Comparison of ENCODE assay signal across 1 cellular context in the genomic region with DNA sequence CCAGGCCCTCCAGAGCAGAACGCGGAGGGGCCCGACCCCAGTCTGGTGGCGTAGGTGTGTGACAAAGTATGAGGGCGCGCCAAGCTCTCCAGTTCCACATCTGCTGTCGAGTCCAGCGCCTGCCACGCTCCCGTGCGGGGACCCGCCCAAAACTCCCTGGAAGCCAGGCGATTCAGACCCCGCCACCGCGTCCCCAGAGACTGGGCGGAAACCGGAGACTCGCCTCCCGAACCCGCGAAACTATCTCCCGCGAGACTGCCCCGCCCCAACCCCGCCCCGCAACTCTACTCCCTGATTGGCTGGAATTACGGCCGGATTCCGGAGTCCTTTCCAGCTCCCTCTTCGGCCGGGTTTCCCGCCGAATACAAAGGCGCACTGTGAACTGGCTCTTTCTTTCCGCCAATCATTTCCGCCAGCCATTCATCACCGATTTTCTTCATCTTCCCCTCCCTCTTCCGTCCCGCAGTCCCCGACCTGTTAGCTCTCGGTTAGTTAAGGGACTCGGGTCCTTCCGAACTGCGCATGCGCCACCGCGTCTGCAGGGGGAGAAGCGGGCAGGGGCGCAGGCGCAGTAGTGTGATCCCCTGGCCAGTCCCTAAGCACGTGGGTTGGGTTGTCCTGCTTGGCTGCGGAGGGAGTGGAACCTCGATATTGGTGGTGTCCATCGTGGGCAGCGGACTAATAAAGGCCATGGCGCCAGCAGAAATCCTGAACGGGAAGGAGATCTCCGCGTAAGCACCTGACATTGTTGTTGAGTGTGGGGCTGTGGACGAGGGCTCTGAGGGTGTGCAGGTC.
TF ChIP-seq lines count a peak whose summit lies in the region.

A gene (plus strand): TSS at position 616 of the 795 bp plus-strand sequence. CDS start 75 bp downstream, at position 691.

TF ChIP-seq in K562, 482 proteins besides CTCF, POLR2A, EP300 and RAD21 (continued from another document and continues in another):
- TF ChIP-seq, protein P1, sequence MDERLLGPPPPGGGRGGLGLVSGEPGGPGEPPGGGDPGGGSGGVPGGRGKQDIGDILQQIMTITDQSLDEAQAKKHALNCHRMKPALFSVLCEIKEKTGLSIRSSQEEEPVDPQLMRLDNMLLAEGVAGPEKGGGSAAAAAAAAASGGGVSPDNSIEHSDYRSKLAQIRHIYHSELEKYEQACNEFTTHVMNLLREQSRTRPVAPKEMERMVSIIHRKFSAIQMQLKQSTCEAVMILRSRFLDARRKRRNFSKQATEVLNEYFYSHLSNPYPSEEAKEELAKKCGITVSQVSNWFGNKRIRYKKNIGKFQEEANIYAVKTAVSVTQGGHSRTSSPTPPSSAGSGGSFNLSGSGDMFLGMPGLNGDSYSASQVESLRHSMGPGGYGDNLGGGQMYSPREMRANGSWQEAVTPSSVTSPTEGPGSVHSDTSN (CRISPR knock-in tag; IDR thresholded peaks at IDR 0.05; ENCODE audit: low read depth): 0 out of 2 replicates have a peak, but pooled peaks have one; percentile 29
- TF ChIP-seq, protein P1 (tag; conservative IDR thresholded peaks at IDR 0.05; ENCODE audit: low read depth): peak; percentile 94
- TF ChIP-seq SIN3A (IDR thresholded peaks at IDR 0.05; ENCODE audit: borderline replicate concordance in 2 of 2, control insufficient read depth in 1 of 2, low read depth in 2 of 2, low read length in 2 of 2) (peak in 1 of 2 experiments; percentile 85; a peak in 2 of 4 replicates), SAP30 (IDR thresholded peaks at IDR 0.05; ENCODE audit: borderline replicate concordance, insufficient read depth, low read depth, low read length, poor library complexity, severe bottlenecking) (peak; percentile 71), PHTF2 (CRISPR knock-in tag; IDR thresholded peaks at IDR 0.05) (no peak), RB1 (IDR thresholded peaks at IDR 0.05; ENCODE audit: low read depth) (peak; percentile 87; the same call in 1 of the 2 replicates), ZNF263 (CRISPR knock-in tag; IDR thresholded peaks at IDR 0.05; ENCODE audit: borderline replicate concordance) (no peak), ZFX (CRISPR knock-in tag; IDR thresholded peaks at IDR 0.05) (peak; percentile 71; the same call in 1 of the 2 replicates), TBP (optimal IDR thresholded peaks at IDR 0.05; ENCODE audit: low read depth, low read length) (peak; percentile 23), RAD51 (IDR thresholded peaks at IDR 0.05; ENCODE audit: borderline replicate concordance, low read depth) (no peak), ASH1L (IDR thresholded peaks at IDR 0.05; ENCODE audit: borderline replicate concordance, low read depth, partially characterized antibody) (peak; percentile 61), HMGN3 (IDR thresholded peaks at IDR 0.05; ENCODE audit: borderline replicate concordance, extremely low read depth, insufficient read length, low read depth, low read length) (peak; percentile 65), FOS (IDR thresholded peaks at IDR 0.05; ENCODE audit: extremely low read depth, insufficient read length) (peak; percentile 28), CREBBP (IDR thresholded peaks at IDR 0.05; ENCODE audit: low read depth, low read length) (no peak), GABPB1 (CRISPR knock-in tag; IDR thresholded peaks at IDR 0.05) (peak; percentile 44; the same call in 1 of the 2 replicates), TOE1 (IDR thresholded peaks at IDR 0.05; ENCODE audit: borderline replicate concordance) (peak; percentile 29; the same call in 1 of the 2 replicates), TOE1 (CRISPR knock-in tag; IDR thresholded peaks at IDR 0.05; ENCODE audit: borderline replicate concordance, low read depth) (no peak), SUPT5H (IDR thresholded peaks at IDR 0.05) (peak; percentile 71), NR2C2 (CRISPR knock-in tag; IDR thresholded peaks at IDR 0.05) (no peak), NR2C2 (tag; IDR thresholded peaks at IDR 0.05) (peak; percentile 61; the same call in 1 of the 2 replicates), MBD2 (IDR thresholded peaks at IDR 0.05; ENCODE audit: borderline replicate concordance, low read depth) (peak; percentile 74; the same call in 1 of the 2 replicates), BHLHE40 (IDR thresholded peaks at IDR 0.05; ENCODE audit: low read length) (peak; percentile 65), NRF1 (conservative IDR thresholded peaks at IDR 0.05 in 1 of 2, IDR thresholded peaks at IDR 0.05 in 1 of 2) (peak; percentile 98), CXXC5 (CRISPR knock-in tag; IDR thresholded peaks at IDR 0.05) (peak; percentile 60), MXI1 (IDR thresholded peaks at IDR 0.05; ENCODE audit: low read depth, low read length) (peak; percentile 83), L3MBTL2 (IDR thresholded peaks at IDR 0.05) (peak; percentile 91), NFXL1 (CRISPR knock-in tag; IDR thresholded peaks at IDR 0.05) (no peak)
- TF ChIP-seq, protein P2, sequence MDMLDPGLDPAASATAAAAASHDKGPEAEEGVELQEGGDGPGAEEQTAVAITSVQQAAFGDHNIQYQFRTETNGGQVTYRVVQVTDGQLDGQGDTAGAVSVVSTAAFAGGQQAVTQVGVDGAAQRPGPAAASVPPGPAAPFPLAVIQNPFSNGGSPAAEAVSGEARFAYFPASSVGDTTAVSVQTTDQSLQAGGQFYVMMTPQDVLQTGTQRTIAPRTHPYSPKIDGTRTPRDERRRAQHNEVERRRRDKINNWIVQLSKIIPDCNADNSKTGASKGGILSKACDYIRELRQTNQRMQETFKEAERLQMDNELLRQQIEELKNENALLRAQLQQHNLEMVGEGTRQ (CRISPR knock-in tag; IDR thresholded peaks at IDR 0.05): peak; percentile 21; the same call in 1 of the 2 replicates
- TF ChIP-seq, protein P3, sequence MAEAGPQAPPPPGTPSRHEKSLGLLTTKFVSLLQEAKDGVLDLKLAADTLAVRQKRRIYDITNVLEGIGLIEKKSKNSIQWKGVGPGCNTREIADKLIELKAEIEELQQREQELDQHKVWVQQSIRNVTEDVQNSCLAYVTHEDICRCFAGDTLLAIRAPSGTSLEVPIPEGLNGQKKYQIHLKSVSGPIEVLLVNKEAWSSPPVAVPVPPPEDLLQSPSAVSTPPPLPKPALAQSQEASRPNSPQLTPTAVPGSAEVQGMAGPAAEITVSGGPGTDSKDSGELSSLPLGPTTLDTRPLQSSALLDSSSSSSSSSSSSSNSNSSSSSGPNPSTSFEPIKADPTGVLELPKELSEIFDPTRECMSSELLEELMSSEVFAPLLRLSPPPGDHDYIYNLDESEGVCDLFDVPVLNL (CRISPR knock-in tag; IDR thresholded peaks at IDR 0.05; ENCODE audit: low read depth): no peak
- TF ChIP-seq, protein P4, sequence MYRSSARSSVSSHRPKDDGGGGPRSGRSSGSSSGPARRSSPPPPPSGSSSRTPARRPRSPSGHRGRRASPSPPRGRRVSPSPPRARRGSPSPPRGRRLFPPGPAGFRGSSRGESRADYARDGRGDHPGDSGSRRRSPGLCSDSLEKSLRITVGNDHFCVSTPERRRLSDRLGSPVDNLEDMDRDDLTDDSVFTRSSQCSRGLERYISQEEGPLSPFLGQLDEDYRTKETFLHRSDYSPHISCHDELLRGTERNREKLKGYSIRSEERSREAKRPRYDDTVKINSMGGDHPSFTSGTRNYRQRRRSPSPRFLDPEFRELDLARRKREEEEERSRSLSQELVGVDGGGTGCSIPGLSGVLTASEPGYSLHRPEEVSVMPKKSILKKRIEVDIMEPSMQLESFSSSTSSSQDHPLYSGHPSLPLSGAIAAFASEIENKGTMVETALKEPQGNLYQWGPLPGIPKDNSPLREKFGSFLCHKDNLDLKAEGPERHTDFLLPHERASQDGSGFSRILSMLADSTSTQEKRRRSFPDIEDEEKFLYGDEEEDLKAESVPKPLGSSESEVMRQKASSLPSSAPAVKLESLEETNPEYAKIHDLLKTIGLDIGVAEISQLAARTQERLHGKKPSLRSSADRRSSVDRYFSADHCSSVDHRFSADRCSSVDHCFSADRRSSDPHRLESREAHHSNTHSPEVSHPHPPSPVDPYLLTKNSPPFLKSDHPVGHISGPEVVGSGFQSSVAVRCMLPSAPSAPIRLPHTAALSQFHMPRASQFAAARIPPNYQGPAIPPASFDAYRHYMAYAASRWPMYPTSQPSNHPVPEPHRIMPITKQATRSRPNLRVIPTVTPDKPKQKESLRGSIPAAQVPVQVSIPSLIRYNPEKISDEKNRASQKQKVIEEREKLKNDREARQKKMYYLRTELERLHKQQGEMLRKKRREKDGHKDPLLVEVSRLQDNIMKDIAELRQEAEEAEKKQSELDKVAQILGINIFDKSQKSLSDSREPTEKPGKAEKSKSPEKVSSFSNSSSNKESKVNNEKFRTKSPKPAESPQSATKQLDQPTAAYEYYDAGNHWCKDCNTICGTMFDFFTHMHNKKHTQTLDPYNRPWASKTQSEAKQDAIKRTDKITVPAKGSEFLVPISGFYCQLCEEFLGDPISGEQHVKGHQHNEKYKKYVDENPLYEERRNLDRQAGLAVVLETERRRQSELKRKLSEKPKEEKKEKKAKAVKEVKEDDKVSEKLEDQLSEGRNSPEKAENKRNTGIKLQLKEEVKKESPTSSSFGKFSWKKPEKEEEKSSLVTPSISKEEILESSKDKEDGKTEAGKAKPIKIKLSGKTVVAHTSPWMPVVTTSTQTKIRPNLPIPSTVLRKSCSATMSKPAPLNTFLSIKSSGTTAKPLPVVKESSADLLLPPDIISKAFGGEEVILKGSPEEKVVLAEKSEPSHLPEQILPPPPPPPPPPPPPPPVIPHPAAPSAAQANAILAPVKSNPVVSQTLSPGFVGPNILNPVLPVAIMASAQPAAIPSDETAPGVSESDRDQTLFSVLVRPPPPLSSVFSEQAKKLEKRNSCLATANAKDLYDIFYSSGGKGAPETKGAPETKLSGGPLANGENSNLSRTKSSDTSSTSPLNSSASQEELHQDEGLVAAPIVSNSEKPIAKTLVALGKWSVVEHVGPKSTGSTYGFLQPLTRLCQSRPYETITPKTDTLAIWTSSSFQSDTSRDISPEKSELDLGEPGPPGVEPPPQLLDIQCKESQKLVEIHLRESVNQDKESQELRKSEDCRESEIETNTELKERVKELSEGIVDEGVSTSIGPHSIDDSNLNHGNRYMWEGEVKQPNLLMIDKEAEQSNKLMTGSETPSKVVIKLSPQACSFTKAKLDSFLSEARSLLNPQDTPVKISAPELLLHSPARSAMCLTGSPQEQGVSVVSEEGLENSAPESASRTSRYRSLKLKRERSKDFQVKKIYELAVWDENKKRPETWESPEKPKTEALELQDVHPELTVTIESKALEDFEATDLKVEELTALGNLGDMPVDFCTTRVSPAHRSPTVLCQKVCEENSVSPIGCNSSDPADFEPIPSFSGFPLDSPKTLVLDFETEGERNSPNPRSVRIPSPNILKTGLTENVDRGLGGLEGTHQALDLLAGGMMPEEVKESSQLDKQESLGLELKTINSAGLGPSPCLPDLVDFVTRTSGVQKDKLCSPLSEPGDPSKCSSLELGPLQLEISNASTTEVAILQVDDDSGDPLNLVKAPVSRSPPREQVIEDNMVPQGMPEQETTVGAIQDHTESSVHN (IDR thresholded peaks at IDR 0.05; ENCODE audit: borderline replicate concordance in 1 of 2, low read depth in 1 of 2): 0 out of 4 replicates have a peak, but pooled peaks of 1 of the 2 experiments have one; percentile 16
- TF ChIP-seq, protein P5, sequence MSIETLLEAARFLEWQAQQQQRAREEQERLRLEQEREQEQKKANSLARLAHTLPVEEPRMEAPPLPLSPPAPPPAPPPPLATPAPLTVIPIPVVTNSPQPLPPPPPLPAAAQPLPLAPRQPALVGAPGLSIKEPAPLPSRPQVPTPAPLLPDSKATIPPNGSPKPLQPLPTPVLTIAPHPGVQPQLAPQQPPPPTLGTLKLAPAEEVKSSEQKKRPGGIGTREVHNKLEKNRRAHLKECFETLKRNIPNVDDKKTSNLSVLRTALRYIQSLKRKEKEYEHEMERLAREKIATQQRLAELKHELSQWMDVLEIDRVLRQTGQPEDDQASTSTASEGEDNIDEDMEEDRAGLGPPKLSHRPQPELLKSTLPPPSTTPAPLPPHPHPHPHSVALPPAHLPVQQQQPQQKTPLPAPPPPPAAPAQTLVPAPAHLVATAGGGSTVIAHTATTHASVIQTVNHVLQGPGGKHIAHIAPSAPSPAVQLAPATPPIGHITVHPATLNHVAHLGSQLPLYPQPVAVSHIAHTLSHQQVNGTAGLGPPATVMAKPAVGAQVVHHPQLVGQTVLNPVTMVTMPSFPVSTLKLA (conservative IDR thresholded peaks at IDR 0.05): peak; percentile 91 to 94
- TF ChIP-seq, protein P6, sequence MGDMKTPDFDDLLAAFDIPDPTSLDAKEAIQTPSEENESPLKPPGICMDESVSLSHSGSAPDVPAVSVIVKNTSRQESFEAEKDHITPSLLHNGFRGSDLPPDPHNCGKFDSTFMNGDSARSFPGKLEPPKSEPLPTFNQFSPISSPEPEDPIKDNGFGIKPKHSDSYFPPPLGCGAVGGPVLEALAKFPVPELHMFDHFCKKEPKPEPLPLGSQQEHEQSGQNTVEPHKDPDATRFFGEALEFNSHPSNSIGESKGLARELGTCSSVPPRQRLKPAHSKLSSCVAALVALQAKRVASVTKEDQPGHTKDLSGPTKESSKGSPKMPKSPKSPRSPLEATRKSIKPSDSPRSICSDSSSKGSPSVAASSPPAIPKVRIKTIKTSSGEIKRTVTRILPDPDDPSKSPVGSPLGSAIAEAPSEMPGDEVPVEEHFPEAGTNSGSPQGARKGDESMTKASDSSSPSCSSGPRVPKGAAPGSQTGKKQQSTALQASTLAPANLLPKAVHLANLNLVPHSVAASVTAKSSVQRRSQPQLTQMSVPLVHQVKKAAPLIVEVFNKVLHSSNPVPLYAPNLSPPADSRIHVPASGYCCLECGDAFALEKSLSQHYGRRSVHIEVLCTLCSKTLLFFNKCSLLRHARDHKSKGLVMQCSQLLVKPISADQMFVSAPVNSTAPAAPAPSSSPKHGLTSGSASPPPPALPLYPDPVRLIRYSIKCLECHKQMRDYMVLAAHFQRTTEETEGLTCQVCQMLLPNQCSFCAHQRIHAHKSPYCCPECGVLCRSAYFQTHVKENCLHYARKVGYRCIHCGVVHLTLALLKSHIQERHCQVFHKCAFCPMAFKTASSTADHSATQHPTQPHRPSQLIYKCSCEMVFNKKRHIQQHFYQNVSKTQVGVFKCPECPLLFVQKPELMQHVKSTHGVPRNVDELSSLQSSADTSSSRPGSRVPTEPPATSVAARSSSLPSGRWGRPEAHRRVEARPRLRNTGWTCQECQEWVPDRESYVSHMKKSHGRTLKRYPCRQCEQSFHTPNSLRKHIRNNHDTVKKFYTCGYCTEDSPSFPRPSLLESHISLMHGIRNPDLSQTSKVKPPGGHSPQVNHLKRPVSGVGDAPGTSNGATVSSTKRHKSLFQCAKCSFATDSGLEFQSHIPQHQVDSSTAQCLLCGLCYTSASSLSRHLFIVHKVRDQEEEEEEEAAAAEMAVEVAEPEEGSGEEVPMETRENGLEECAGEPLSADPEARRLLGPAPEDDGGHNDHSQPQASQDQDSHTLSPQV (IDR thresholded peaks at IDR 0.05): peak; percentile 62
- TF ChIP-seq, protein P7, sequence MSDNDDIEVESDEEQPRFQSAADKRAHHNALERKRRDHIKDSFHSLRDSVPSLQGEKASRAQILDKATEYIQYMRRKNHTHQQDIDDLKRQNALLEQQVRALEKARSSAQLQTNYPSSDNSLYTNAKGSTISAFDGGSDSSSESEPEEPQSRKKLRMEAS (CRISPR knock-in tag; IDR thresholded peaks at IDR 0.05): peak; percentile 88
